In the genomic region with DNA sequence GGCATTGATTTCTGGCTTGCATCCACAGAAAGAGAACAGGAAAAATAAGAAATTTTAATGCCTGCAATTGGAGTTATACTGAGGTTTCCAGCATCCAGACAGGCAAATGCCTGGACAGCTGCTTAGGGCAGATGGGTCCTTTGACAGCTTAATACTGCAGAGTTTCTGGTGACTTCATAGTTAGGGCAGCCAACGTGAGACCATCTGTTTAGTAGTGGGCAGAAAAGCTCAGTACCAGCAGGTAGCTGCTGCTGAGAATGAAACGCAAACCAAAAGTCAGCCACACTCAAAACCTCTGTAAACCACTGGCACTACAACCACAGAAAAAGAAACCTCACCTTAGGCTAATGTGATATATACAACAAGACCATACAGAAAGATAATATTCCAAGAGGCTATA, we compare ENCODE assay signal across 13 cellular contexts.
DNase-seq lines count a peak whose midpoint lies in the region; ATAC-seq and TF ChIP-seq lines count a peak whose summit lies in the region.
"Had no signal": no experiment of that assay in that cellular context is flagged by ENCODE, and none has a peak within 500 bp of the region (broad histone marks: within the 10 kb centered on the region; RNA-seq: fewer than 3 reads in every experiment).

No MANE protein-coding gene starts in this region.

- no peak for TF ChIP-seq POLR2A in IMR-90 (IDR thresholded peaks at IDR 0.05; ENCODE audit: low read depth, low read length)

- DNase-seq in G401 (ENCODE audit: low spot score) (peak; percentile 94), IMR-90 (peak; percentile 5), astrocyte of the spinal cord (ENCODE audit: low read depth, low spot score) (peak; percentile 19), islet precursor cell (no peak), NCI-H1417 treated with DMSO at 0.1 percent for 48 hours (lab: John Stamatoyannopoulos, UW) (no peak), omental fat pad (ENCODE audit: low spot score) (no peak), Caco-2 (no peak)
- DNase-seq: activated gamma-delta T cell, left cardiac atrium, SW 1271, thyroid gland had no signal

- BruUV-seq in IMR-90 (replicated peaks; lab: Mats Ljungman, UMichigan) = no TSS peak
- no TSS peak for BruUV-seq in Caco-2 (replicated peaks; lab: Mats Ljungman, UMichigan)

- H3K27ac Mint-ChIP-seq in Caco-2 (ENCODE audit: unreplicated experiment) = no peak overlapping the region
- H3K27ac Mint-ChIP-seq: GM23338 had no signal

- no peak overlapping the region for H2AK9ac ChIP-seq in IMR-90 (replicated peaks; ENCODE audit: low read depth, low read length, poor library complexity)

- H2BK20ac ChIP-seq in IMR-90 (ENCODE audit: low read depth, low read length) = no peak overlapping the region

- H2AK5ac ChIP-seq in IMR-90 (ENCODE audit: low read depth, low read length) = no peak overlapping the region

- H3K4me1 ChIP-seq in IMR-90 (ENCODE audit: control insufficient read depth, insufficient read depth, low read length) (no peaks in the 10 kb centered on the region), Caco-2 (no peaks in the 10 kb centered on the region)
- H3K4me1 ChIP-seq: thyroid gland had no signal

- no peaks in the 10 kb centered on the region for H3K9me1 ChIP-seq in IMR-90 (ENCODE audit: insufficient read depth, low read length)

- dilution Hi-C loops in IMR-90 (cut with HindIII; ENCODE audit: low sequenced_read_pairs, unreplicated experiment) = no loop called here

- H3K9ac ChIP-seq in IMR-90 (ENCODE audit: low read depth, low read length) = no peak overlapping the region

- ATAC-seq in GM19395 (IDR thresholded peaks at IDR 0.05; ENCODE audit: unreplicated experiment) = peak; percentile 62
- no peak for ATAC-seq in IMR-90 (ENCODE audit: low read depth)
- ATAC-seq in omental fat pad (ENCODE audit: low FRiP score) = no peak
- ATAC-seq: GM23338, left cardiac atrium had no signal

- TF ChIP-seq RAD21 in IMR-90 (IDR thresholded peaks at IDR 0.05; ENCODE audit: low read length) = no peak

- in situ Hi-C loops in G401 (cut with HindIII; ENCODE audit: low sequenced_read_pairs) = no loop called here
- in situ Hi-C loops in IMR-90 (cut with MboI; ENCODE audit: low sequenced_read_pairs) = no loop called here
- in situ Hi-C loops in astrocyte of the spinal cord (cut with HindIII; ENCODE audit: low sequenced_read_pairs) = no loop called here

- no peak overlapping the region for H3K23ac ChIP-seq in IMR-90 (ENCODE audit: low read depth, low read length)

- WGBS in IMR-90 (ENCODE audit: extremely low coverage in 2 of 2, insufficient read length in 1 of 2), 2 experiments = no CpG with 5 or more reads among the region's 2 CpGs

- no peak overlapping the region for H4K5ac ChIP-seq in IMR-90 (ENCODE audit: low read depth, low read length)

- no peak overlapping the region for H3K27ac ChIP-seq in IMR-90 (ENCODE audit: insufficient read depth, low read length)
- H3K27ac ChIP-seq: thyroid gland had no signal

- CTCF ChIA-PET in IMR-90 (lab: Yijun Ruan, JAX) = no interaction called here
- CTCF ChIA-PET in Caco-2 (lab: Charles Lee) = no interaction called here

- no peak overlapping the region for H3K4me3 Mint-ChIP-seq in Caco-2 (ENCODE audit: unreplicated experiment)
- H3K4me3 Mint-ChIP-seq: GM23338 had no signal

- H3K36me3 ChIP-seq in IMR-90 (ENCODE audit: control insufficient read depth, insufficient read depth, low read length) = no peaks in the 10 kb centered on the region
- peaks cover 6% of the 10 kb centered on the region; the same call in 1 of the 2 replicates for H3K36me3 ChIP-seq in Caco-2 (ENCODE audit: control insufficient read depth, insufficient read depth, low read length)

- H3K4me3 ChIP-seq in IMR-90 (ENCODE audit: insufficient read depth, low read depth, low read length) = no peak overlapping the region
- H3K4me3 ChIP-seq in astrocyte of the spinal cord (ENCODE audit: low read depth, low read length) = no peak overlapping the region
- H3K4me3 ChIP-seq in Caco-2 (ENCODE audit: low read depth, low read length) = no peak overlapping the region
- H3K4me3 ChIP-seq: GM23338, thyroid gland had no signal

- no peak overlapping the region for H2BK15ac ChIP-seq in IMR-90 (ENCODE audit: low read depth, low read length)

- H3K4me2 ChIP-seq in IMR-90 (ENCODE audit: low read depth, low read length) = no peak overlapping the region
- H3K4me2 ChIP-seq: GM23338 had no signal

- no peak overlapping the region for H3K14ac ChIP-seq in IMR-90 (replicated peaks; ENCODE audit: low read depth, low read length)

- H3K56ac ChIP-seq in IMR-90 (ENCODE audit: extremely low read depth, insufficient read depth, low read length) = no peak overlapping the region

- no peak overlapping the region for H3K18ac ChIP-seq in IMR-90 (ENCODE audit: low read depth, low read length)

- no peak overlapping the region for H2BK120ac ChIP-seq in IMR-90 (ENCODE audit: low read depth, low read length)

- intact Hi-C loops in IMR-90 (cut with micrococcal nuclease) = no loop called here
- intact Hi-C loops in Caco-2 (cut with micrococcal nuclease; ENCODE audit: unreplicated experiment) = no loop called here

- POLR2A ChIA-PET in IMR-90 (lab: Charles Lee; ENCODE audit: unreplicated experiment) (no interaction called here), Caco-2 (lab: Charles Lee) (no interaction called here)

- H3K79me1 ChIP-seq in IMR-90 (ENCODE audit: low read depth in 1 of 2, low read length in 2 of 2) = no peaks in the 10 kb centered on the region

- H2AFZ ChIP-seq in IMR-90 (replicated peaks; ENCODE audit: low read length, poor library complexity) = no peak overlapping the region
- H2AFZ ChIP-seq: GM23338 had no signal

- TF ChIP-seq CTCF in IMR-90 (conservative IDR thresholded peaks at IDR 0.05; ENCODE audit: low read depth, low read length) (no peak), astrocyte of the spinal cord (IDR thresholded peaks at IDR 0.05; ENCODE audit: low read depth, low read length) (no peak), omental fat pad (IDR thresholded peaks at IDR 0.05) (no peak), Caco-2 (IDR thresholded peaks at IDR 0.05; ENCODE audit: insufficient read depth in 1 of 2, low read depth in 1 of 2, low read length in 1 of 2, severe bottlenecking in 1 of 2, unreplicated experiment in 1 of 2) (no peak)

- H3K4ac ChIP-seq in IMR-90 (ENCODE audit: low read depth, low read length) = no peak overlapping the region

- no peaks in the 10 kb centered on the region for H3K9me3 ChIP-seq in IMR-90 (ENCODE audit: control insufficient read depth, insufficient read depth, low read length)
- H3K9me3 ChIP-seq in Caco-2 = no peaks in the 10 kb centered on the region
- H3K9me3 ChIP-seq: thyroid gland had no signal

- no peaks in the 10 kb centered on the region; the same call in 1 of the 2 replicates for H3K27me3 ChIP-seq in IMR-90 (ENCODE audit: control insufficient read depth, insufficient read depth, low read length)
- no peaks in the 10 kb centered on the region for H3K27me3 ChIP-seq in Caco-2 (replicated peaks; ENCODE audit: control insufficient read depth, insufficient read depth, low read length)
- H3K27me3 ChIP-seq: thyroid gland had no signal

- no peak overlapping the region for H4K91ac ChIP-seq in IMR-90 (ENCODE audit: insufficient read depth, low read depth, low read length)

- no peaks in the 10 kb centered on the region for H3K9me3 Mint-ChIP-seq in Caco-2 (ENCODE audit: unreplicated experiment)

- no peaks in the 10 kb centered on the region for H3K4me1 Mint-ChIP-seq in Caco-2 (ENCODE audit: low read depth, unreplicated experiment)
- H3K4me1 Mint-ChIP-seq: GM23338 had no signal

- peaks cover 48% of the 10 kb centered on the region for H3K36me3 Mint-ChIP-seq in Caco-2 (ENCODE audit: insufficient read depth, unreplicated experiment)

- no peaks in the 10 kb centered on the region for H4K20me1 ChIP-seq in IMR-90 (ENCODE audit: insufficient read depth, low read length)

- no peak overlapping the region for H2BK5ac ChIP-seq in IMR-90 (ENCODE audit: low read depth, low read length, poor library complexity, severe bottlenecking)

- H3K27me3 Mint-ChIP-seq in Caco-2 (ENCODE audit: insufficient read depth, unreplicated experiment) = no peaks in the 10 kb centered on the region

- H4K8ac ChIP-seq in IMR-90 (ENCODE audit: low read depth in 2 of 2, low read length in 2 of 2) = no peak overlapping the region

TF ChIP-seq in IMR-90, 13 proteins besides CTCF, POLR2A, EP300 and RAD21:
- TF ChIP-seq FOS (IDR thresholded peaks at IDR 0.05; ENCODE audit: low read depth, low read length) = no peak
- TF ChIP-seq CHD1 (IDR thresholded peaks at IDR 0.05; ENCODE audit: low read depth, low read length) = no peak
- TF ChIP-seq, protein P1, sequence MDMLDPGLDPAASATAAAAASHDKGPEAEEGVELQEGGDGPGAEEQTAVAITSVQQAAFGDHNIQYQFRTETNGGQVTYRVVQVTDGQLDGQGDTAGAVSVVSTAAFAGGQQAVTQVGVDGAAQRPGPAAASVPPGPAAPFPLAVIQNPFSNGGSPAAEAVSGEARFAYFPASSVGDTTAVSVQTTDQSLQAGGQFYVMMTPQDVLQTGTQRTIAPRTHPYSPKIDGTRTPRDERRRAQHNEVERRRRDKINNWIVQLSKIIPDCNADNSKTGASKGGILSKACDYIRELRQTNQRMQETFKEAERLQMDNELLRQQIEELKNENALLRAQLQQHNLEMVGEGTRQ (IDR thresholded peaks at IDR 0.05; ENCODE audit: low read depth, low read length) = no peak
- TF ChIP-seq SMC3 (IDR thresholded peaks at IDR 0.05; ENCODE audit: low read depth, low read length) = no peak
- TF ChIP-seq NFE2L2 (IDR thresholded peaks at IDR 0.05; ENCODE audit: low read depth, low read length) = no peak
- TF ChIP-seq RCOR1 (IDR thresholded peaks at IDR 0.05; ENCODE audit: insufficient replicate concordance, low read length) = no peak
- TF ChIP-seq BHLHE40 (IDR thresholded peaks at IDR 0.05; ENCODE audit: low read depth, low read length) = no peak

Comparison
In these comparisons a context has a peak if more than half of its experiments do, and no peak if none do; other contexts are left out.
1. DNase-seq: peak in G401 (single experiment), IMR-90 (single experiment) and astrocyte of the spinal cord (single experiment); none in islet precursor cell (single experiment), NCI-H1417 treated with DMSO at 0.1 percent for 48 hours (single experiment), omental fat pad (single experiment) and Caco-2 (0 of 2).